16 cellular contexts compared by ENCODE assay signal in the genomic region with DNA sequence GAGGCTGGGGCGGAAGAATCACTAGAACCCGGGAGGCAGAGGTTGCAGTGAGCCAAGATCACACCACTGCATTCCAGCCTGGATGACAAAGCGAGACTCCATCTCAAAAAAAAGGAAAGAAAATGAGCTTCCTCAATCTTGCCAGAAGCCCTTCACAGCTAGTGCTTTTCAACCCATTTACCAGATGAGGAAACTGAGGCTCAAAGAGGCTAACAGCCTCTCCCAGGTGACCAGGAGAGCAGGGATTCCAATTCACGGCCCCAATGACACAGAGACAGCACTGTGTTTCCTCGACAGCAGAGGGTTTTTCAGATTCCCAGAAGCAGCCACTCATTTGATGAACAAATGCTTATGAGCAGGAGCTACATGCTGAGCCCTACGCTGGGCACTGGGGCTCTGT. TPM values are rescaled to one million over a fixed set of nuclear protein-coding genes. Genes with fewer than 3 reads are reported as not detected.
DNase-seq lines count a peak whose midpoint lies in the region; ATAC-seq and TF ChIP-seq lines count a peak whose summit lies in the region.
"Had no signal": no experiment of that assay in that cellular context is flagged by ENCODE, and none has a peak within 500 bp of the region (broad histone marks: within the 10 kb centered on the region; RNA-seq: fewer than 3 reads in every experiment).

No MANE protein-coding gene starts in this region.

- H2AFZ ChIP-seq in Karpas-422 (ENCODE audit: low read length) (no peak overlapping the region), neural progenitor cell (replicated peaks) (no peak overlapping the region)

- 70 to 80% (median 80%) methylated on average over 6 of the region's 6 CpGs for WGBS in stomach, 5 donors
- 73 to 81% methylated on average over 6 of the region's 6 CpGs for WGBS in heart right ventricle, 2 donors

- no peaks in the 10 kb centered on the region for H3K9me3 Mint-ChIP-seq in activated T-helper 17 cell treated with anti-CD3 and anti-CD28 coated beads, Interleukin-2, amount 50 U/mL, for 72 hours
- no peaks in the 10 kb centered on the region for H3K9me3 Mint-ChIP-seq in neural progenitor cell

- H3K9me3 ChIP-seq in Karpas-422 (ENCODE audit: low read length) (no peaks in the 10 kb centered on the region), neural progenitor cell (ENCODE audit: low read depth) (no peaks in the 10 kb centered on the region), stomach (no peaks in the 10 kb centered on the region), heart right ventricle (no peaks in the 10 kb centered on the region)
- H3K9me3 ChIP-seq: BE2C had no signal

- H3K4me3 Mint-ChIP-seq in activated T-helper 17 cell treated with anti-CD3 and anti-CD28 coated beads, Interleukin-2, amount 50 U/mL, for 72 hours = peak overlapping the region; percentile 44
- no peak overlapping the region for H3K4me3 Mint-ChIP-seq in neural progenitor cell

- no peak overlapping the region for H3K9ac ChIP-seq in Karpas-422 (ENCODE audit: low read length)
- H3K9ac ChIP-seq in neural progenitor cell = no peak overlapping the region

- H3K79me2 ChIP-seq in Karpas-422 (ENCODE audit: low read length) (no peaks in the 10 kb centered on the region), neural progenitor cell (ENCODE audit: low read depth) (no peaks in the 10 kb centered on the region)

- no peak for ATAC-seq in activated T-helper 17 cell treated with anti-CD3 and anti-CD28 coated beads, Interleukin-2, amount 50 U/mL, for 72 hours (replicated peaks)
- no peak for ATAC-seq in heart right ventricle
- ATAC-seq: HCT116 had no signal

- no peak for TF ChIP-seq EP300 in stomach (IDR thresholded peaks at IDR 0.05)

- no peaks in the 10 kb centered on the region; the same call in 1 of the 2 replicates for H3K4me1 ChIP-seq in Karpas-422 (ENCODE audit: low read length)
- H3K4me1 ChIP-seq in neural progenitor cell = no peaks in the 10 kb centered on the region
- peaks cover 0 to 7% (median 6%) of the 10 kb centered on the region in 4 donors for H3K4me1 ChIP-seq in stomach
- H3K4me1 ChIP-seq in heart right ventricle = peaks cover 0 to 9% (median 0%) of the 10 kb centered on the region in 9 donors
- H3K4me1 ChIP-seq: BE2C had no signal

- no peaks in the 10 kb centered on the region for H3K27me3 ChIP-seq in Karpas-422 (ENCODE audit: low read length)
- H3K27me3 ChIP-seq in neural progenitor cell = peaks cover 44% of the 10 kb centered on the region
- peaks cover 0 to 45% (median 16%) of the 10 kb centered on the region in 3 donors for H3K27me3 ChIP-seq in stomach
- peaks cover 0 to 40% (median 32%) of the 10 kb centered on the region in 7 donors for H3K27me3 ChIP-seq in heart right ventricle

- H3K27ac ChIP-seq in Karpas-422 (ENCODE audit: low read length) (no peak overlapping the region), neural progenitor cell (no peak overlapping the region), stomach (no peak overlapping the region), heart right ventricle (no peak overlapping the region)

- H3K4me2 ChIP-seq in Karpas-422 (ENCODE audit: low read depth, low read length, poor library complexity, severe bottlenecking) = no peak overlapping the region
- no peak overlapping the region for H3K4me2 ChIP-seq in neural progenitor cell

- H3K27me3 Mint-ChIP-seq in activated T-helper 17 cell treated with anti-CD3 and anti-CD28 coated beads, Interleukin-2, amount 50 U/mL, for 72 hours = peaks cover 19% of the 10 kb centered on the region
- peaks cover 24% of the 10 kb centered on the region for H3K27me3 Mint-ChIP-seq in neural progenitor cell (ENCODE audit: insufficient read depth, low read depth)

- H3K4me1 Mint-ChIP-seq in activated T-helper 17 cell treated with anti-CD3 and anti-CD28 coated beads, Interleukin-2, amount 50 U/mL, for 72 hours = peaks cover 15% of the 10 kb centered on the region
- peaks cover 2% of the 10 kb centered on the region for H3K4me1 Mint-ChIP-seq in neural progenitor cell

- intact Hi-C loops in stomach (cut with DNase I; ENCODE audit: low total_unique reads) = no loop called here
- intact Hi-C loops in heart right ventricle (cut with DNase I) = no loop called here

- peaks cover 30% of the 10 kb centered on the region for H3K36me3 Mint-ChIP-seq in activated T-helper 17 cell treated with anti-CD3 and anti-CD28 coated beads, Interleukin-2, amount 50 U/mL, for 72 hours (ENCODE audit: low read depth)
- no peaks in the 10 kb centered on the region for H3K36me3 Mint-ChIP-seq in neural progenitor cell
- H3K36me3 Mint-ChIP-seq: CD4-positive, CD25-positive, alpha-beta regulatory T cell had no signal

- no peaks in the 10 kb centered on the region for H3K36me3 ChIP-seq in Karpas-422 (ENCODE audit: insufficient read depth, low read length)
- no peaks in the 10 kb centered on the region for H3K36me3 ChIP-seq in neural progenitor cell
- peaks cover 0 to 17% (median 10%) of the 10 kb centered on the region in 4 donors for H3K36me3 ChIP-seq in stomach
- H3K36me3 ChIP-seq in heart right ventricle = peaks cover 0 to 15% (median 0%) of the 10 kb centered on the region in 9 donors
- H3K36me3 ChIP-seq: BE2C had no signal

- no peak overlapping the region for H3K4me3 ChIP-seq in Karpas-422 (ENCODE audit: low read length)
- H3K4me3 ChIP-seq in neural progenitor cell = no peak overlapping the region
- H3K4me3 ChIP-seq in stomach = no peak overlapping the region
- no peak overlapping the region for H3K4me3 ChIP-seq in heart right ventricle

- peak; percentile 39 for DNase-seq in Karpas-422
- peak; percentile 4 for DNase-seq in iPS-NIHi11 (ENCODE audit: low spot score)
- no peak for DNase-seq in neural progenitor cell (ENCODE audit: low spot score)
- DNase-seq in stomach = no peak
- no peak for DNase-seq in heart right ventricle
- DNase-seq: ACHN; BE2C; C1 segment of cervical spinal cord; CD4-positive, CD25-positive, alpha-beta regulatory T cell; DMS79 treated with DMSO at 0.1 percent for 48 hours; GF-D8; GOT3 had no signal

- no peaks in the 10 kb centered on the region for H3K9me2 ChIP-seq in Karpas-422 (replicated peaks; ENCODE audit: insufficient read depth, low read length)

- TF ChIP-seq CTCF in neural progenitor cell (IDR thresholded peaks at IDR 0.05) (no peak), stomach (IDR thresholded peaks at IDR 0.05) (no peak), heart right ventricle (IDR thresholded peaks at IDR 0.05) (no peak)

- peaks cover 11% of the 10 kb centered on the region for H3F3A ChIP-seq in neural progenitor cell (ENCODE audit: low read depth)

- TF ChIP-seq POLR2A in stomach (IDR thresholded peaks at IDR 0.05) = no peak

- peak overlapping the region; percentile 60 for H3K27ac Mint-ChIP-seq in activated T-helper 17 cell treated with anti-CD3 and anti-CD28 coated beads, Interleukin-2, amount 50 U/mL, for 72 hours
- H3K27ac Mint-ChIP-seq in neural progenitor cell = no peak overlapping the region

- H4K20me1 ChIP-seq in Karpas-422 (ENCODE audit: insufficient read depth, low read depth, low read length) = no peaks in the 10 kb centered on the region
- H4K20me1 ChIP-seq in neural progenitor cell (ENCODE audit: low read depth) = no peaks in the 10 kb centered on the region

RNA-seq across cellular contexts. Expression of a gene that starts 3.2 kb away (rescaled TPM):
- not detected in 2 replicates for total RNA-seq in Karpas-422 (2014; rRNA removed; shearing (Covaris generic); ENCODE audit: low replicate concordance)
- 1 to 10 TPM in 1 of 2 donors, under 1 TPM in 1; 0.73 to 8.0 TPM for total RNA-seq in activated T-helper 17 cell treated with anti-CD3 and anti-CD28 coated beads, Interleukin-2, amount 50 U/mL, for 72 hours
- total RNA-seq in neural progenitor cell (ENCODE audit: low replicate concordance) (1.3 TPM in 1 of 2 replicates, not detected in the other), stomach (not detected), heart right ventricle (under 1 TPM in 1 of 10 donors, not detected in 9; 0.38 TPM)
- polyA plus RNA-seq in stomach (under 1 TPM in 1 of 3 donors, not detected in 2; 0.08 TPM), heart right ventricle (under 1 TPM in 1 of 2 donors, not detected in 1; 0.03 TPM)
- total RNA-seq: CD4-positive, CD25-positive, alpha-beta regulatory T cell had no signal
- polyA plus RNA-seq: CD4-positive, CD25-positive, alpha-beta regulatory T cell; IgD-negative memory B cell had no signal

RNA-seq across cellular contexts. Expression of a gene that starts 21.4 kb away (rescaled TPM):
- total RNA-seq in Karpas-422 (2014; rRNA removed; shearing (Covaris generic); ENCODE audit: low replicate concordance) = 445 and 611 TPM in 2 replicates
- total RNA-seq in activated T-helper 17 cell treated with anti-CD3 and anti-CD28 coated beads, Interleukin-2, amount 50 U/mL, for 72 hours = 100 to 1,000 TPM; 331 to 427 TPM
- total RNA-seq in neural progenitor cell (ENCODE audit: low replicate concordance) (403 and 511 TPM in 2 replicates), stomach (100 to 1,000 TPM; 198 to 680 (median 373) TPM), heart right ventricle (1,000 to 10,000 TPM; 1,085 to 1,585 (median 1,381) TPM)
- polyA plus RNA-seq in stomach (1,000 to 10,000 TPM; 1,105 to 1,293 (median 1,217) TPM), heart right ventricle (1,000 to 10,000 TPM; 2,189 to 5,346 TPM)

RNA-seq across cellular contexts. Expression of a gene that starts 28.0 kb away (rescaled TPM):
- total RNA-seq in Karpas-422 (2014; rRNA removed; shearing (Covaris generic); ENCODE audit: low replicate concordance) = 0.54 and 0.75 TPM in 2 replicates
- under 1 TPM; 0.61 to 0.99 TPM for total RNA-seq in activated T-helper 17 cell treated with anti-CD3 and anti-CD28 coated beads, Interleukin-2, amount 50 U/mL, for 72 hours
- 0.71 TPM in 1 of 2 replicates, not detected in the other for total RNA-seq in neural progenitor cell (ENCODE audit: low replicate concordance)
- 10 to 100 TPM in 1 of 5 donors, under 1 TPM in 1, not detected in 3; 0.55 to 11.7 TPM for total RNA-seq in stomach
- 1 to 10 TPM; 4.5 to 6.3 (median 6.1) TPM for polyA plus RNA-seq in stomach
- total RNA-seq in heart right ventricle = under 1 TPM in 4 of 10 donors, not detected in 6; 0.26 to 0.55 (median 0.28) TPM
- 1 to 10 TPM in 1 of 2 donors, under 1 TPM in 1; 0.59 to 1.5 TPM for polyA plus RNA-seq in heart right ventricle
- total RNA-seq: CD4-positive, CD25-positive, alpha-beta regulatory T cell had no signal

RNA-seq across cellular contexts. Expression of a gene that starts 34.8 kb away (rescaled TPM):
- total RNA-seq in Karpas-422 (2014; rRNA removed; shearing (Covaris generic); ENCODE audit: low replicate concordance) = not detected in 2 replicates
- total RNA-seq in activated T-helper 17 cell treated with anti-CD3 and anti-CD28 coated beads, Interleukin-2, amount 50 U/mL, for 72 hours = 100 to 1,000 TPM; 138 to 217 TPM
- total RNA-seq in neural progenitor cell (ENCODE audit: low replicate concordance) (not detected in 2 replicates), stomach (1 to 10 TPM in 1 of 5 donors, not detected in 4; 8.2 TPM), heart right ventricle (under 1 TPM in 1 of 10 donors, not detected in 9; 0.12 TPM)
- polyA plus RNA-seq in stomach (under 1 TPM in 2 of 3 donors, not detected in 1; 0.43 to 0.46 TPM), heart right ventricle (under 1 TPM in 1 of 2 donors, not detected in 1; 0.03 TPM)
- total RNA-seq: H7 had no signal

RNA-seq across cellular contexts. Expression of a gene that starts 40.7 kb away (rescaled TPM):
- total RNA-seq in Karpas-422 (2014; rRNA removed; shearing (Covaris generic); ENCODE audit: low replicate concordance) = 36.9 and 82.1 TPM in 2 replicates
- 10 to 100 TPM; 54.7 to 95.6 TPM for total RNA-seq in activated T-helper 17 cell treated with anti-CD3 and anti-CD28 coated beads, Interleukin-2, amount 50 U/mL, for 72 hours
- 20.1 and 53.7 TPM in 2 replicates for total RNA-seq in neural progenitor cell (ENCODE audit: low replicate concordance)
- total RNA-seq in stomach = 100 to 1,000 TPM in 1 of 5 donors, 10 to 100 TPM in 4; 26.6 to 133 (median 46.9) TPM
- 10 to 100 TPM; 56.5 to 60.8 (median 58.6) TPM for polyA plus RNA-seq in stomach
- total RNA-seq in heart right ventricle = 10 to 100 TPM; 43.5 to 57.8 (median 53.2) TPM
- polyA plus RNA-seq in heart right ventricle = 10 to 100 TPM; 76.3 to 93.1 TPM

Comparison
In these comparisons a context has a peak if more than half of its experiments do, and no peak if none do; other contexts are left out.
1. DNase-seq: peak in Karpas-422 (single experiment) and iPS-NIHi11 (single experiment); none in neural progenitor cell (single experiment), stomach (single experiment) and heart right ventricle (0 of 2).